ENCODE assay signal across 8 cellular contexts in the genomic region with DNA sequence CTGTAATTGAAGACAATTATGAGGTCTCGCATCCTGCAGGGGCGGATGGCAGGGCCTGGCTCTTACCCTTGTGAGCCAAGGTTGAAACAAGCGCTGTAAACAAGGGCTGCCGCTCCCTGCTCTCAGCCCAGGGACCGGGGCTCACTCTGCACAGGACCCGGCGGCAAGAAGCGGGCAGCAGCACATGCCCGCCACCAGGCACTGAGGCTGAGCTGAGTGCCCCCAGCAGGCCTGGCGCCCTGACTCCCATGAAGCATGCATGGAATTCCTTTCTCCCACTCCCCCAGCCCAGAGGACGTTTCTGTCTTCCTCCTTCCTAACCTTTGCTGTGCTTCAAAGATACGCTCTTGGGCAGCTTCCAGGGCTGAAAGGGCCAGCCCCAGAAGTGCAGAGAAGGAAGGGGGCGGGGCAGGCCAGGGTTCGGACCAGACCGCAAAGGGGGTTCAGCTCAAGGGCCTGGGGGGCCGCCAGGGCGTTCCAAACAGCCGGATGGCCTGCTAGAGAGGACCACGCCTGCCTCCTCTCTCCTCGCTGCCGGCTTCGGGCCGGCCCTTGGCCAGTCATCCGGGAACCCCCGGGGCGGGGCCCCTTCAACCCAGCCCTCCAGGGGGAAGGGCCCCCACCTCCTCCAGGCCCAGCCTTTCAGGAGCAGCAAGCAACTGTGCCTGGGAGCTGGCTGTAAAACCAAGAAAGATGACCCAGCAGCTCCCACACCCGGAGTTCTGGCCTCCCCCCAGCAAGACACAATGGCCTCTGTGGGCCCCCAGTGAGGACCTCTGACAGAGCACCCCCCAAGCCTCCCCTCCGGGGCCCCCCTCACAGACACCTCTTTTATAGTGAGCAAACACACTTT.
DNase-seq lines count a peak whose midpoint lies in the region; ATAC-seq and TF ChIP-seq lines count a peak whose summit lies in the region.

No MANE protein-coding gene starts in this region.

- peak overlapping the region; percentile 22 for H3K4me2 ChIP-seq in DOHH2 (ENCODE audit: low read length)

- H3K9me2 ChIP-seq in DOHH2 (replicated peaks; ENCODE audit: control insufficient read depth, low read length) = no peaks in the 10 kb centered on the region

- TF ChIP-seq POLR2A in gastrocnemius medialis (IDR thresholded peaks at IDR 0.05) = no peak

- no peaks in the 10 kb centered on the region for H3K9me3 ChIP-seq in DOHH2 (ENCODE audit: control insufficient read depth, insufficient read depth, low read length)
- no peaks in the 10 kb centered on the region for H3K9me3 ChIP-seq in MG63
- no peaks in the 10 kb centered on the region for H3K9me3 ChIP-seq in gastrocnemius medialis

- DNase-seq in MG63 (peak; percentile 90), caudate nucleus (lab: John Stamatoyannopoulos, UW) (peak in 50 of 61 donors; percentile 15 to 84 (median 56)), iris pigment epithelial cell (ENCODE audit: low read depth) (peak; percentile 98), gastrocnemius medialis (peak; percentile 42 to 50), NCI-H2107 (lab: John Stamatoyannopoulos, UW) (no peak)

- H3K27ac ChIP-seq in DOHH2 (ENCODE audit: low read depth, low read length) (no peak overlapping the region), caudate nucleus (ENCODE audit: low read depth, low read length) (peak overlapping the region; percentile 78), gastrocnemius medialis (peak overlapping the region; percentile 63 to 75 (median 68))

- no peaks in the 10 kb centered on the region for H3F3A ChIP-seq in DOHH2 (ENCODE audit: control insufficient read depth, insufficient read depth)

- H3K4me1 ChIP-seq in DOHH2 (ENCODE audit: control insufficient read depth, low read length) (peaks cover 17% of the 10 kb centered on the region), gastrocnemius medialis (peaks cover 18 to 26% of the 10 kb centered on the region in 2 donors)

- ATAC-seq in gastrocnemius medialis (peak; percentile 59 to 65), HG02870 (IDR thresholded peaks at IDR 0.05; ENCODE audit: unreplicated experiment) (no peak), GM18861 (IDR thresholded peaks at IDR 0.05; ENCODE audit: unreplicated experiment) (no peak)

- in situ Hi-C loops in gastrocnemius medialis (cut with MboI; ENCODE audit: low sequenced_read_pairs in 4 of 4) = no loop called here

- H3K4me3 ChIP-seq in DOHH2 (ENCODE audit: low read length) (no peak overlapping the region), MG63 (peak overlapping the region; percentile 37), gastrocnemius medialis (peak overlapping the region; percentile 16 to 43 (median 30))

- TF ChIP-seq CTCF in DOHH2 (IDR thresholded peaks at IDR 0.05; ENCODE audit: low read depth, low read length, poor library complexity, severe bottlenecking) (no peak), gastrocnemius medialis (IDR thresholded peaks at IDR 0.05 in 4 of 5, conservative IDR thresholded peaks at IDR 0.05 in 1 of 5) (no peak)

- no peaks in the 10 kb centered on the region; the same call in 1 of the 2 replicates for H4K20me1 ChIP-seq in DOHH2 (ENCODE audit: control insufficient read depth, insufficient read depth, low read depth, low read length)

- H3K27me3 ChIP-seq in DOHH2 (ENCODE audit: control insufficient read depth, low read length) (no peaks in the 10 kb centered on the region), MG63 (no peaks in the 10 kb centered on the region), gastrocnemius medialis (peaks cover 0 to 7% (median 0%) of the 10 kb centered on the region in 3 donors)

- H3K36me3 ChIP-seq in DOHH2 (ENCODE audit: control insufficient read depth, low read length) = no peaks in the 10 kb centered on the region
- H3K36me3 ChIP-seq in MG63 = no peaks in the 10 kb centered on the region
- no peaks in the 10 kb centered on the region for H3K36me3 ChIP-seq in gastrocnemius medialis

- no peaks in the 10 kb centered on the region for H3K79me2 ChIP-seq in DOHH2 (ENCODE audit: control insufficient read depth, low read length)

- intact Hi-C loops in gastrocnemius medialis (cut with DNase I; ENCODE audit: low total_unique reads) = no loop called here

Comparison
In these comparisons a context has a peak if more than half of its experiments do, and no peak if none do; other contexts are left out.
1. ATAC-seq: peak in gastrocnemius medialis (2 of 2); none in HG02870 (single experiment) and GM18861 (single experiment).